ENCODE assay signal across 11 cellular contexts in genomic region chr17:57099165-57099564, GRCh38. TPM values are rescaled to one million over a fixed set of nuclear protein-coding genes. Genes with fewer than 3 reads are reported as not detected.
DNase-seq lines count a peak whose midpoint lies in the region; ATAC-seq, FAIRE-seq and TF ChIP-seq lines count a peak whose summit lies in the region.
"Had no signal": no experiment of that assay in that cellular context is flagged by ENCODE, and none has a peak within 500 bp of the region (broad histone marks: within the 10 kb centered on the region; RNA-seq: fewer than 3 reads in every experiment).

No MANE protein-coding gene starts in this region.

- H3K4me2 ChIP-seq in mammary epithelial cell (ENCODE audit: insufficient read depth, low read depth, low read length): no peak overlapping the region

- no peaks in the 10 kb centered on the region for H3K27me3 ChIP-seq in mammary epithelial cell (ENCODE audit: insufficient read depth, low read length)
- H3K27me3 ChIP-seq in endodermal cell (ENCODE audit: control insufficient read depth, insufficient read depth, low read length, poor library complexity, severe bottlenecking): no peaks in the 10 kb centered on the region
- H3K27me3 ChIP-seq: SJSA1 had no signal

- peaks cover 93% of the 10 kb centered on the region for H3K79me2 ChIP-seq in mammary epithelial cell (ENCODE audit: insufficient read depth, low read length)

- H3K36me3 ChIP-seq in mammary epithelial cell (ENCODE audit: insufficient read depth, low read length): no peaks in the 10 kb centered on the region
- H3K36me3 ChIP-seq in endodermal cell (ENCODE audit: control insufficient read depth, insufficient read depth, low read length): no peaks in the 10 kb centered on the region

- H4K20me1 ChIP-seq in mammary epithelial cell (ENCODE audit: insufficient read depth, low read length): no peaks in the 10 kb centered on the region

- in situ Hi-C loops in mammary epithelial cell (cut with MboI; ENCODE audit: low sequenced_read_pairs in 2 of 2): no loop called here

- H3K27ac Mint-ChIP-seq in MCF 10A (ENCODE audit: low read depth, unreplicated experiment): peak overlapping the region; percentile 74
- H3K27ac Mint-ChIP-seq in endodermal cell: peak overlapping the region; percentile 62
- H3K27ac Mint-ChIP-seq in type B pancreatic cell: peak overlapping the region; percentile 45

- no peaks in the 10 kb centered on the region for H3K27me3 Mint-ChIP-seq in MCF 10A (ENCODE audit: insufficient read depth, unreplicated experiment)
- H3K27me3 Mint-ChIP-seq in endodermal cell (ENCODE audit: insufficient read depth): no peaks in the 10 kb centered on the region
- no peaks in the 10 kb centered on the region for H3K27me3 Mint-ChIP-seq in type B pancreatic cell

- peak; percentile 64 for ATAC-seq in HG03039 (IDR thresholded peaks at IDR 0.05; ENCODE audit: unreplicated experiment)

- no peak overlapping the region for H3K27ac ChIP-seq in mammary epithelial cell (ENCODE audit: insufficient read depth, low read depth, low read length)
- no peak overlapping the region for H3K27ac ChIP-seq in endodermal cell (ENCODE audit: low read depth, low read length)
- H3K27ac ChIP-seq: SJSA1 had no signal

- no peak for TF ChIP-seq CTCF in MCF 10A (IDR thresholded peaks at IDR 0.05; ENCODE audit: unreplicated experiment)
- no peak for TF ChIP-seq CTCF in mammary epithelial cell (conservative IDR thresholded peaks at IDR 0.05 in 1 of 2, IDR thresholded peaks at IDR 0.05 in 1 of 2; ENCODE audit: extremely low read depth in 1 of 2, insufficient read depth in 1 of 2, low read depth in 1 of 2, low read length in 2 of 2)
- TF ChIP-seq CTCF in endodermal cell (conservative IDR thresholded peaks at IDR 0.05): no peak
- no peak for TF ChIP-seq CTCF in type B pancreatic cell (conservative IDR thresholded peaks at IDR 0.05)

- H3K9ac ChIP-seq in mammary epithelial cell (ENCODE audit: insufficient read depth, low read length) (no peak overlapping the region), endodermal cell (ENCODE audit: extremely low read depth, low read length, poor library complexity, severe bottlenecking) (no peak overlapping the region)

- peaks cover 5% of the 10 kb centered on the region for H3K4me1 Mint-ChIP-seq in MCF 10A (ENCODE audit: insufficient read depth, unreplicated experiment)
- H3K4me1 Mint-ChIP-seq in endodermal cell: peaks cover 34% of the 10 kb centered on the region
- peaks cover 17% of the 10 kb centered on the region for H3K4me1 Mint-ChIP-seq in type B pancreatic cell (ENCODE audit: unreplicated experiment)

- intact Hi-C loops in MCF 10A (cut with micrococcal nuclease): no loop called here
- intact Hi-C loops in mammary epithelial cell (cut with micrococcal nuclease): no loop called here

- H3K4me3 Mint-ChIP-seq in MCF 10A (ENCODE audit: unreplicated experiment) (no peak overlapping the region), endodermal cell (no peak overlapping the region), type B pancreatic cell (no peak overlapping the region)
- H3K4me3 Mint-ChIP-seq: neural crest cell had no signal

- CTCF ChIA-PET in MCF 10A (lab: Yijun Ruan, JAX) (interaction anchor here (0.7 to 1.7 kb wide), 3 partner anchors 8 to 83 kb away, joined by 4 to 11 read pairs (median 6); no protein-coding TSS in a partner anchor), mammary epithelial cell (lab: Charles Lee; ENCODE audit: low non-redundant PET) (no interaction called here)

- H3K36me3 Mint-ChIP-seq in MCF 10A (ENCODE audit: insufficient read depth, unreplicated experiment) (peaks cover 4% of the 10 kb centered on the region), endodermal cell (ENCODE audit: low read depth) (no peaks in the 10 kb centered on the region), type B pancreatic cell (peaks cover 7% of the 10 kb centered on the region)

- no peaks in the 10 kb centered on the region for H3K9me3 ChIP-seq in mammary epithelial cell (replicated peaks; ENCODE audit: insufficient read depth, low read length)
- H3K9me3 ChIP-seq in endodermal cell (ENCODE audit: control insufficient read depth, low read length): no peaks in the 10 kb centered on the region
- H3K9me3 ChIP-seq: SJSA1 had no signal

- no peak for DNase-seq in MCF 10A (ENCODE audit: unreplicated experiment)
- no peak for DNase-seq in mammary epithelial cell
- DNase-seq in endodermal cell: no peak
- DNase-seq in type B pancreatic cell (ENCODE audit: extremely low spot score, unreplicated experiment): no peak
- no peak for DNase-seq in retina
- DNase-seq in A172 (ENCODE audit: low spot score): no peak
- no peak for DNase-seq in HTR-8/SVneo (ENCODE audit: insufficient read length, low spot score)
- DNase-seq: NCI-H1436 had no signal

- FAIRE-seq in HTR-8/SVneo (lab: Jason Lieb, UNC): no peak

- WGBS in mammary epithelial cell (ENCODE audit: low coverage, missing lambda C conversion rate): 80% methylated on average over 3 of the region's 3 CpGs
- WGBS in endodermal cell (ENCODE audit: insufficient coverage in 1 of 2, insufficient read length in 1 of 2), 2 experiments: 90 to 97% methylated on average over 1 to 3 of the region's 3 CpGs

- POLR2A ChIA-PET in MCF 10A (lab: Yijun Ruan, JAX): interaction anchor here (1.4 kb wide), 1 partner anchor 99 kb away, joined by 3 read pairs; no protein-coding TSS in a partner anchor

- BruUV-seq in MCF 10A (replicated peaks; lab: Mats Ljungman, UMichigan): no TSS peak
- no TSS peak for BruUV-seq in mammary epithelial cell (replicated peaks; lab: Mats Ljungman, UMichigan)

- H2AFZ ChIP-seq in mammary epithelial cell (ENCODE audit: low read depth, low read length): no peak overlapping the region

- H3K9me3 Mint-ChIP-seq in MCF 10A (ENCODE audit: unreplicated experiment) (no peaks in the 10 kb centered on the region), endodermal cell (no peaks in the 10 kb centered on the region), type B pancreatic cell (no peaks in the 10 kb centered on the region)
- H3K9me3 Mint-ChIP-seq: neural crest cell had no signal

- dilution Hi-C loops in mammary epithelial cell (cut with HindIII; ENCODE audit: low sequenced_read_pairs): no loop called here

- H3K4me3 ChIP-seq in mammary epithelial cell (replicated peaks in 1 of 3; ENCODE audit: insufficient read depth in 1 of 3, low read depth in 2 of 3, low read length in 3 of 3) (no peak overlapping the region), endodermal cell (ENCODE audit: low read length) (no peak overlapping the region)
- H3K4me3 ChIP-seq: SJSA1 had no signal

- H3K4me1 ChIP-seq in mammary epithelial cell (ENCODE audit: insufficient read depth, low read length) (no peaks in the 10 kb centered on the region), endodermal cell (ENCODE audit: control insufficient read depth, insufficient read depth, low read length) (peaks cover 8% of the 10 kb centered on the region)
- H3K4me1 ChIP-seq: SJSA1 had no signal

RNA-seq across cellular contexts. Expression of gene AKAP1, which starts 14.1 kb away (rescaled TPM):
- total RNA-seq in MCF 10A (2022) (19.6 and 32.4 TPM in 2 replicates), mammary epithelial cell (10 to 100 TPM; 31.3 to 33.7 TPM), endodermal cell (10 to 100 TPM; 11.6 to 18.5 TPM), type B pancreatic cell (ENCODE audit: low replicate concordance) (42.6 and 43.6 TPM in 2 replicates)
- 43.5 TPM for polyA plus RNA-seq in mammary epithelial cell
- 157 TPM for polyA minus RNA-seq in mammary epithelial cell
- 17.3 TPM for polyA plus RNA-seq in endodermal cell (2013, experiment 1 of 2)
- 12.7 TPM for polyA plus RNA-seq in endodermal cell (2013, experiment 2 of 2)
- 22.0 and 38.5 TPM in 2 replicates for total RNA-seq in A172 (2014; rRNA removed; shearing (Covaris generic))
